Comparison of ENCODE assay signal across 16 cellular contexts in the genomic region with DNA sequence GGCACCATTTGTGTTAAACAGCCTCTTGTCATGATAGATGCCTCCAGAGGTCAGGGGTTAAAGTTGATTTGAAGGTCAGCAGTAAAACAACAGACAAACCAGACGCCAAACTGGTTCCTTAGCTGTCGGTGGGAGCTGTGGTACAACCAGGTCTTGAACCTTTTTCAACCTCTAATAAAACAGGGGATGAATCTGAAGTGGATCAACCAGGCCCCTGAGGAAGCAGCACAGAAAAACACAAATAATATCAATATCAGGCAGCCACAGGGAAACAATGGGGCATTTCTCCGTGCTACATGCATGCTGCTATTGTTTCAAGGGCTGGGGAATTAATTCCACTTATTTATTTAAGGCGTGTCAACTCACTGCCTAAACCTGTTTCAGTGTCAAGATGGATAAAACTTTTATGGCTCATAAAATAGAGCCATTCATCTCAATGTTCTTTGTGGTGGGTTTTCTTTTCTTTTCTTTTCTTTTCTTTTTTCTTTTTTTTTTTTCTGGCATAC.
DNase-seq lines count a peak whose midpoint lies in the region; ATAC-seq and TF ChIP-seq lines count a peak whose summit lies in the region.
"Had no signal": no experiment of that assay in that cellular context is flagged by ENCODE, and none has a peak within 500 bp of the region (broad histone marks: within the 10 kb centered on the region; RNA-seq: fewer than 3 reads in every experiment).

No MANE protein-coding gene starts in this region.

- no peaks in the 10 kb centered on the region for H3K4me1 Mint-ChIP-seq in natural killer cell treated with Interleukin-12 subunit alpha and Interleukin-12 subunit beta and Interleukin-15 and Interleukin-18, amount 100 ng/mL, for 72 hours (ENCODE audit: low read depth in 2 of 2)
- H3K4me1 Mint-ChIP-seq: stimulated activated naive B cell treated with anti-CD40 and anti-IgM and Interleukin-4, amounts not matched to agents 10 μg/mL and 1 μg/mL and 100 μg/mL, for 72 hours had no signal

- H3K9me3 Mint-ChIP-seq in natural killer cell treated with Interleukin-12 subunit alpha and Interleukin-12 subunit beta and Interleukin-15 and Interleukin-18, amount 100 ng/mL, for 72 hours = no peaks in the 10 kb centered on the region
- H3K9me3 Mint-ChIP-seq: stimulated activated naive B cell treated with anti-CD40 and anti-IgM and Interleukin-4, amounts not matched to agents 10 μg/mL and 1 μg/mL and 100 μg/mL, for 72 hours had no signal

- ATAC-seq in GM19467 (IDR thresholded peaks at IDR 0.05; ENCODE audit: unreplicated experiment) = no peak
- no peak for ATAC-seq in natural killer cell treated with Interleukin-12 subunit alpha and Interleukin-12 subunit beta and Interleukin-15 and Interleukin-18, amount 100 ng/mL, for 72 hours
- ATAC-seq: HepG2; stimulated activated naive B cell treated with anti-CD40 and anti-IgM and Interleukin-4, amounts not matched to agents 10 μg/mL and 1 μg/mL and 100 μg/mL, for 72 hours had no signal

- DNase-seq in NCI-H526 (lab: John Stamatoyannopoulos, UW) (peak; percentile 74 to 82), fibroblast of villous mesenchyme (ENCODE audit: low read depth) (peak; percentile 31), prostate gland (ENCODE audit: low spot score) (no peak), putamen (ENCODE audit: low spot score) (no peak)
- no peak for DNase-seq in natural killer cell treated with Interleukin-12 subunit alpha and Interleukin-12 subunit beta and Interleukin-15 and Interleukin-18, amount 100 ng/mL, for 72 hours (ENCODE audit: low spot score)
- DNase-seq in activated CD4-positive, alpha-beta T cell treated with anti-CD3 and anti-CD28 coated beads for 4 hours = no peak
- DNase-seq: activated naive CD4-positive, alpha-beta T cell treated with anti-CD3 and anti-CD28 coated beads, Interleukin-2, amount 50 U/mL, for 16 hours; central memory CD4-positive, alpha-beta T cell; NCI-H1930; pancreas; stimulated activated CD4-positive, alpha-beta T cell treated with anti-CD3 and anti-CD28 coated beads, Interleukin-2, amount 100 ng/mL, for 48 hours; stimulated activated naive B cell treated with anti-CD40 and anti-IgM and Interleukin-4, amounts not matched to agents 10 μg/mL and 1 μg/mL and 100 μg/mL, for 72 hours; T-helper 2 cell had no signal

- CTCF ChIA-PET in HEK293 (lab: Yijun Ruan, JAX) = interaction anchor here (0.7 kb wide), 1 partner anchor 653 kb away, joined by 7 read pairs; no protein-coding TSS in a partner anchor

- no peak overlapping the region for H3K4me3 Mint-ChIP-seq in natural killer cell treated with Interleukin-12 subunit alpha and Interleukin-12 subunit beta and Interleukin-15 and Interleukin-18, amount 100 ng/mL, for 72 hours
- H3K4me3 Mint-ChIP-seq: stimulated activated naive B cell treated with anti-CD40 and anti-IgM and Interleukin-4, amounts not matched to agents 10 μg/mL and 1 μg/mL and 100 μg/mL, for 72 hours had no signal

- 12% methylated on average over 4 of the region's 4 CpGs for WGBS in prostate gland

- no peaks in the 10 kb centered on the region for H3K36me3 Mint-ChIP-seq in natural killer cell treated with Interleukin-12 subunit alpha and Interleukin-12 subunit beta and Interleukin-15 and Interleukin-18, amount 100 ng/mL, for 72 hours
- H3K36me3 Mint-ChIP-seq: stimulated activated naive B cell treated with anti-CD40 and anti-IgM and Interleukin-4, amounts not matched to agents 10 μg/mL and 1 μg/mL and 100 μg/mL, for 72 hours had no signal

- H3K9me3 ChIP-seq in HEK293 (ENCODE audit: control insufficient read depth, insufficient read depth, low read depth, low read length) (no peaks in the 10 kb centered on the region), prostate gland (no peaks in the 10 kb centered on the region)
- H3K9me3 ChIP-seq: pancreas had no signal

- no peaks in the 10 kb centered on the region for H3K27me3 ChIP-seq in prostate gland (replicated peaks; ENCODE audit: insufficient read depth)
- H3K27me3 ChIP-seq: pancreas had no signal

- TF ChIP-seq POLR2A in prostate gland (IDR thresholded peaks at IDR 0.05) = no peak

- H3K27me3 Mint-ChIP-seq in natural killer cell treated with Interleukin-12 subunit alpha and Interleukin-12 subunit beta and Interleukin-15 and Interleukin-18, amount 100 ng/mL, for 72 hours = no peaks in the 10 kb centered on the region

- H3K4me3 ChIP-seq in HEK293 (ENCODE audit: low read depth, low read length) (no peak overlapping the region), fibroblast of villous mesenchyme (ENCODE audit: low read depth, low read length) (no peak overlapping the region), prostate gland (no peak overlapping the region)
- H3K4me3 ChIP-seq: pancreas had no signal

- H3K27ac ChIP-seq in HEK293 (ENCODE audit: extremely low read depth, low read depth, low read length) = no peak overlapping the region
- peak overlapping the region; percentile 45 for H3K27ac ChIP-seq in prostate gland

- peaks cover 38% of the 10 kb centered on the region for H3K4me1 ChIP-seq in HEK293 (ENCODE audit: control insufficient read depth, insufficient read depth, low read length)
- H3K4me1 ChIP-seq in prostate gland (replicated peaks) = peaks cover 9% of the 10 kb centered on the region

- intact Hi-C loops in prostate gland (cut with DNase I) = loop anchor here (5.0 kb wide), 1 partner anchor 337 kb away; no protein-coding TSS in a partner anchor

- POLR2A ChIA-PET in HEK293 (lab: Yijun Ruan, JAX) = no interaction called here

- H3K27ac Mint-ChIP-seq in natural killer cell treated with Interleukin-12 subunit alpha and Interleukin-12 subunit beta and Interleukin-15 and Interleukin-18, amount 100 ng/mL, for 72 hours = no peak overlapping the region
- H3K27ac Mint-ChIP-seq: stimulated activated naive B cell treated with anti-CD40 and anti-IgM and Interleukin-4, amounts not matched to agents 10 μg/mL and 1 μg/mL and 100 μg/mL, for 72 hours had no signal

- TF ChIP-seq CTCF in HEK293 (tag by site-specific recombination; IDR thresholded peaks at IDR 0.05) (no peak), fibroblast of villous mesenchyme (IDR thresholded peaks at IDR 0.05; ENCODE audit: insufficient read depth, low read depth, low read length) (no peak), prostate gland (IDR thresholded peaks at IDR 0.05) (no peak)

- no peaks in the 10 kb centered on the region for H3K36me3 ChIP-seq in HEK293 (ENCODE audit: control insufficient read depth in 2 of 2, insufficient read depth in 1 of 2, low read length in 2 of 2)
- no peaks in the 10 kb centered on the region for H3K36me3 ChIP-seq in prostate gland
- H3K36me3 ChIP-seq: pancreas had no signal

TF ChIP-seq in HEK293, 187 proteins besides CTCF, POLR2A, EP300 and RAD21 (continues in another document):
- TF ChIP-seq ZEB2 (tag by site-specific recombination; IDR thresholded peaks at IDR 0.05) (no peak), ZBTB20 (tag by site-specific recombination; IDR thresholded peaks at IDR 0.05) (no peak), ZNF335 (tag by site-specific recombination; conservative IDR thresholded peaks at IDR 0.05) (peak; percentile 75), ZNF692 (tag by site-specific recombination; IDR thresholded peaks at IDR 0.05) (no peak), TCF7L2 (IDR thresholded peaks at IDR 0.05; ENCODE audit: borderline replicate concordance, low read depth, low read length) (no peak), ZNF704 (tag by site-specific recombination; IDR thresholded peaks at IDR 0.05) (no peak), ZNF776 (tag by site-specific recombination; IDR thresholded peaks at IDR 0.05; ENCODE audit: borderline replicate concordance) (no peak)
- TF ChIP-seq, protein P1, sequence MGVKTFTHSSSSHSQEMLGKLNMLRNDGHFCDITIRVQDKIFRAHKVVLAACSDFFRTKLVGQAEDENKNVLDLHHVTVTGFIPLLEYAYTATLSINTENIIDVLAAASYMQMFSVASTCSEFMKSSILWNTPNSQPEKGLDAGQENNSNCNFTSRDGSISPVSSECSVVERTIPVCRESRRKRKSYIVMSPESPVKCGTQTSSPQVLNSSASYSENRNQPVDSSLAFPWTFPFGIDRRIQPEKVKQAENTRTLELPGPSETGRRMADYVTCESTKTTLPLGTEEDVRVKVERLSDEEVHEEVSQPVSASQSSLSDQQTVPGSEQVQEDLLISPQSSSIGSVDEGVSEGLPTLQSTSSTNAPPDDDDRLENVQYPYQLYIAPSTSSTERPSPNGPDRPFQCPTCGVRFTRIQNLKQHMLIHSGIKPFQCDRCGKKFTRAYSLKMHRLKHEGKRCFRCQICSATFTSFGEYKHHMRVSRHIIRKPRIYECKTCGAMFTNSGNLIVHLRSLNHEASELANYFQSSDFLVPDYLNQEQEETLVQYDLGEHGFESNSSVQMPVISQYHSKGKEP (tag by site-specific recombination; IDR thresholded peaks at IDR 0.05) = peak; percentile 10; the same call in 1 of the 2 replicates

Comparison
In these comparisons a context has a peak if more than half of its experiments do, and no peak if none do; other contexts are left out.
1. DNase-seq: peak in NCI-H526 (2 of 2) and fibroblast of villous mesenchyme (single experiment); none in prostate gland (single experiment), putamen (single experiment), natural killer cell treated with Interleukin-12 subunit alpha and Interleukin-12 subunit beta and Interleukin-15 and Interleukin-18, amount 100 ng/mL, for 72 hours (single experiment) and activated CD4-positive, alpha-beta T cell treated with anti-CD3 and anti-CD28 coated beads for 4 hours (0 of 2).